15 cellular contexts compared by ENCODE assay signal in genomic region chr11:65578667-65579066, GRCh38. TPM values are rescaled to one million over a fixed set of nuclear protein-coding genes. Genes with fewer than 3 reads are reported as not detected.
DNase-seq lines count a peak whose midpoint lies in the region; ATAC-seq, FAIRE-seq and TF ChIP-seq lines count a peak whose summit lies in the region.
"Had no signal": no experiment of that assay in that cellular context is flagged by ENCODE, and none has a peak within 500 bp of the region (broad histone marks: within the 10 kb centered on the region; RNA-seq: fewer than 3 reads in every experiment).

No MANE protein-coding gene starts in this region.

- H2BK5ac ChIP-seq in IMR-90 (ENCODE audit: low read depth, low read length, poor library complexity, severe bottlenecking), result no peak overlapping the region

- in situ Hi-C loops in IMR-90 (cut with MboI; ENCODE audit: low sequenced_read_pairs), result no loop called here

- TF ChIP-seq POLR2A in IMR-90 (IDR thresholded peaks at IDR 0.05; ENCODE audit: low read depth, low read length), result no peak

- no peaks in the 10 kb centered on the region for H3K27me3 Mint-ChIP-seq in natural killer cell treated with Interleukin-12 subunit alpha and Interleukin-12 subunit beta and Interleukin-15 and Interleukin-18, amount 100 ng/mL, for 72 hours

- CTCF ChIA-PET in IMR-90 (lab: Yijun Ruan, JAX), result no interaction called here

- H3K4me3 ChIP-seq in BLaER1 (no peak overlapping the region), IMR-90 (ENCODE audit: insufficient read depth, low read depth, low read length) (no peak overlapping the region), bronchial epithelial cell (ENCODE audit: low read depth, low read length) (no peak overlapping the region)
- H3K4me3 ChIP-seq: cardiac muscle cell had no signal

- POLR2A ChIA-PET in IMR-90 (lab: Charles Lee; ENCODE audit: unreplicated experiment), result no interaction called here

- WGBS in IMR-90 (ENCODE audit: extremely low coverage in 2 of 2, insufficient read length in 1 of 2), 2 experiments, result 80% methylated on average over 1 of the region's 3 CpGs; no CpG with 5 or more reads in 1 of the 2 experiments

- H4K8ac ChIP-seq in IMR-90 (ENCODE audit: low read depth in 2 of 2, low read length in 2 of 2), result no peak overlapping the region

- H3K9me3 Mint-ChIP-seq in natural killer cell treated with Interleukin-12 subunit alpha and Interleukin-12 subunit beta and Interleukin-15 and Interleukin-18, amount 100 ng/mL, for 72 hours, result no peaks in the 10 kb centered on the region

- no peak overlapping the region for H3K18ac ChIP-seq in IMR-90 (ENCODE audit: low read depth, low read length)

- H3K9me1 ChIP-seq in IMR-90 (ENCODE audit: insufficient read depth, low read length), result peaks cover 8% of the 10 kb centered on the region

- no peak for DNase-seq in IMR-90
- DNase-seq in bronchial epithelial cell (ENCODE audit: low read depth), result no peak
- no peak for DNase-seq in natural killer cell treated with Interleukin-12 subunit alpha and Interleukin-12 subunit beta and Interleukin-15 and Interleukin-18, amount 100 ng/mL, for 72 hours (ENCODE audit: low spot score)
- DNase-seq in stimulated activated CD4-positive, alpha-beta T cell treated with anti-CD3 and anti-CD28 coated beads, Interleukin-2, amount 100 ng/mL, for 24 hours, result no peak
- DNase-seq in GM19240 (ENCODE audit: insufficient read length, low spot score), result no peak
- no peak for DNase-seq in DMS153 treated with DMSO at 0.1 percent for 48 hours (lab: John Stamatoyannopoulos, UW; ENCODE audit: unreplicated experiment)
- DNase-seq: activated CD8-positive, alpha-beta memory T cell treated with anti-CD3 and anti-CD28 coated beads, Interleukin-2, amount 50 U/mL, for 48 hours; GDM1; NCI-H2171; stimulated activated CD8-positive, alpha-beta memory T cell treated with anti-CD3 and anti-CD28 coated beads, Interleukin-4, amount 100 ng/mL, for 48 hours had no signal

- H3K23ac ChIP-seq in IMR-90 (ENCODE audit: low read depth, low read length), result no peak overlapping the region

- no peak for TF ChIP-seq RAD21 in IMR-90 (IDR thresholded peaks at IDR 0.05; ENCODE audit: low read length)

- dilution Hi-C loops in IMR-90 (cut with HindIII; ENCODE audit: low sequenced_read_pairs, unreplicated experiment), result no loop called here

- H3K27ac ChIP-seq in BLaER1, result peak overlapping the region; percentile 97
- H3K27ac ChIP-seq in IMR-90 (ENCODE audit: insufficient read depth, low read length), result no peak overlapping the region
- H3K27ac ChIP-seq: cardiac muscle cell had no signal

- intact Hi-C loops in IMR-90 (cut with micrococcal nuclease), result no loop called here

- H3K56ac ChIP-seq in IMR-90 (ENCODE audit: extremely low read depth, insufficient read depth, low read length), result no peak overlapping the region

- TF ChIP-seq CTCF in IMR-90 (conservative IDR thresholded peaks at IDR 0.05; ENCODE audit: low read depth, low read length) (no peak), bronchial epithelial cell (IDR thresholded peaks at IDR 0.05; ENCODE audit: insufficient read depth, low read length, severe bottlenecking) (no peak)

- H3K4me1 ChIP-seq in BLaER1, result peaks cover 41% of the 10 kb centered on the region
- peaks cover 26% of the 10 kb centered on the region for H3K4me1 ChIP-seq in IMR-90 (ENCODE audit: control insufficient read depth, insufficient read depth, low read length)

- H2BK20ac ChIP-seq in IMR-90 (ENCODE audit: low read depth, low read length), result no peak overlapping the region

- H3K9me3 ChIP-seq in BLaER1 (no peaks in the 10 kb centered on the region), IMR-90 (ENCODE audit: control insufficient read depth, insufficient read depth, low read length) (no peaks in the 10 kb centered on the region)

- peaks cover 20 to 45% of the 10 kb centered on the region in 2 experiments; a peak in 3 of 4 replicates for H3K79me1 ChIP-seq in IMR-90 (ENCODE audit: low read depth in 1 of 2, low read length in 2 of 2)

- no peak overlapping the region for H3K14ac ChIP-seq in IMR-90 (replicated peaks; ENCODE audit: low read depth, low read length)

- H3K36me3 ChIP-seq in BLaER1 (peaks cover 60% of the 10 kb centered on the region), IMR-90 (ENCODE audit: control insufficient read depth, insufficient read depth, low read length) (peaks cover 28% of the 10 kb centered on the region; the same call in 1 of the 2 replicates), bronchial epithelial cell (ENCODE audit: control insufficient read depth, insufficient read depth, low read length) (peaks cover 32% of the 10 kb centered on the region)
- H3K36me3 ChIP-seq: cardiac muscle cell had no signal

- H3K27ac Mint-ChIP-seq in natural killer cell treated with Interleukin-12 subunit alpha and Interleukin-12 subunit beta and Interleukin-15 and Interleukin-18, amount 100 ng/mL, for 72 hours, result peak overlapping the region; percentile 58 to 86

- H4K5ac ChIP-seq in IMR-90 (ENCODE audit: low read depth, low read length), result no peak overlapping the region

- peaks cover 41 to 54% of the 10 kb centered on the region in 2 donors for H3K4me1 Mint-ChIP-seq in natural killer cell treated with Interleukin-12 subunit alpha and Interleukin-12 subunit beta and Interleukin-15 and Interleukin-18, amount 100 ng/mL, for 72 hours (ENCODE audit: low read depth in 2 of 2)

- H3K4me3 Mint-ChIP-seq in natural killer cell treated with Interleukin-12 subunit alpha and Interleukin-12 subunit beta and Interleukin-15 and Interleukin-18, amount 100 ng/mL, for 72 hours, result peak overlapping the region; percentile 82

- FAIRE-seq in bronchial epithelial cell (lab: Jason Lieb, UNC), result peak; percentile 96

- H2BK120ac ChIP-seq in IMR-90 (ENCODE audit: low read depth, low read length), result no peak overlapping the region

- H3K4me2 ChIP-seq in BLaER1, result peak overlapping the region; percentile 100
- H3K4me2 ChIP-seq in IMR-90 (ENCODE audit: low read depth, low read length), result no peak overlapping the region

- no TSS peak for BruUV-seq in IMR-90 (replicated peaks; lab: Mats Ljungman, UMichigan)

- no peak overlapping the region for H2AK9ac ChIP-seq in IMR-90 (replicated peaks; ENCODE audit: low read depth, low read length, poor library complexity)

- ATAC-seq in IMR-90 (ENCODE audit: low read depth) (no peak), HG03378 (IDR thresholded peaks at IDR 0.05; ENCODE audit: unreplicated experiment) (no peak)
- ATAC-seq in natural killer cell treated with Interleukin-12 subunit alpha and Interleukin-12 subunit beta and Interleukin-15 and Interleukin-18, amount 100 ng/mL, for 72 hours, result no peak

- no peak overlapping the region; the same call in 1 of the 2 replicates for H3K4ac ChIP-seq in IMR-90 (ENCODE audit: low read depth, low read length)

- H4K20me1 ChIP-seq in BLaER1 (peaks cover 58% of the 10 kb centered on the region), IMR-90 (ENCODE audit: insufficient read depth, low read length) (peaks cover 16% of the 10 kb centered on the region)

- no peak overlapping the region for H2AFZ ChIP-seq in IMR-90 (replicated peaks; ENCODE audit: low read length, poor library complexity)

- H2AK5ac ChIP-seq in IMR-90 (ENCODE audit: low read depth, low read length), result peak overlapping the region; percentile 72; the same call in 1 of the 2 replicates

- H2BK15ac ChIP-seq in IMR-90 (ENCODE audit: low read depth, low read length), result no peak overlapping the region

- H3K36me3 Mint-ChIP-seq in natural killer cell treated with Interleukin-12 subunit alpha and Interleukin-12 subunit beta and Interleukin-15 and Interleukin-18, amount 100 ng/mL, for 72 hours, result no peaks in the 10 kb centered on the region

- no peaks in the 10 kb centered on the region for H3K27me3 ChIP-seq in BLaER1
- no peaks in the 10 kb centered on the region for H3K27me3 ChIP-seq in IMR-90 (ENCODE audit: control insufficient read depth, insufficient read depth, low read length)
- H3K27me3 ChIP-seq in bronchial epithelial cell (ENCODE audit: control insufficient read depth, insufficient read depth, low read length), result no peaks in the 10 kb centered on the region

- H4K91ac ChIP-seq in IMR-90 (ENCODE audit: insufficient read depth, low read depth, low read length), result no peak overlapping the region

- H3K9ac ChIP-seq in BLaER1 (peak overlapping the region; percentile 96), IMR-90 (ENCODE audit: low read depth, low read length) (no peak overlapping the region)

RNA-seq across cellular contexts. Expression of gene EHBP1L1, which starts 2.8 kb away (rescaled TPM):
- total RNA-seq in IMR-90 (2012; rRNA removed) (10.0 and 13.3 TPM in 2 replicates), bronchial epithelial cell (31.6 and 62.0 TPM in 2 replicates)
- 27.4 and 29.0 TPM in 2 replicates for polyA plus RNA-seq in IMR-90 (2012; rRNA removed)
- polyA plus RNA-seq in IMR-90 (2012; cell fraction: cytosol; rRNA removed), result 13.2 and 27.4 TPM in 2 replicates
- 82.3 and 155 TPM in 2 replicates for polyA plus RNA-seq in IMR-90 (2012; cell fraction: nucleus; rRNA removed; ENCODE audit: low replicate concordance)
- 100 to 1,000 TPM; 156 to 188 TPM for total RNA-seq in natural killer cell treated with Interleukin-12 subunit alpha and Interleukin-12 subunit beta and Interleukin-15 and Interleukin-18, amount 100 ng/mL, for 72 hours

RNA-seq across cellular contexts. Expression of gene FAM89B, which starts 6.3 kb away (rescaled TPM):
- total RNA-seq in IMR-90 (2012; rRNA removed), result 12.0 and 14.2 TPM in 2 replicates
- 65.5 and 86.6 TPM in 2 replicates for polyA plus RNA-seq in IMR-90 (2012; rRNA removed)
- polyA plus RNA-seq in IMR-90 (2012; cell fraction: cytosol; rRNA removed), result 20.7 and 84.1 TPM in 2 replicates
- 26.4 and 80.1 TPM in 2 replicates for polyA plus RNA-seq in IMR-90 (2012; cell fraction: nucleus; rRNA removed; ENCODE audit: low replicate concordance)
- total RNA-seq in bronchial epithelial cell, result 10.6 and 10.8 TPM in 2 replicates
- 10 to 100 TPM; 38.0 to 71.5 TPM for total RNA-seq in natural killer cell treated with Interleukin-12 subunit alpha and Interleukin-12 subunit beta and Interleukin-15 and Interleukin-18, amount 100 ng/mL, for 72 hours

RNA-seq across cellular contexts. Expression of gene ZNRD2, which starts 8.4 kb away (rescaled TPM):
- total RNA-seq in IMR-90 (2012; rRNA removed) (69.7 and 75.6 TPM in 2 replicates), bronchial epithelial cell (30.3 and 43.4 TPM in 2 replicates)
- polyA plus RNA-seq in IMR-90 (2012; rRNA removed), result 90.3 and 113 TPM in 2 replicates
- 68.6 and 112 TPM in 2 replicates for polyA plus RNA-seq in IMR-90 (2012; cell fraction: cytosol; rRNA removed)
- 56.1 and 132 TPM in 2 replicates for polyA plus RNA-seq in IMR-90 (2012; cell fraction: nucleus; rRNA removed; ENCODE audit: low replicate concordance)
- total RNA-seq in natural killer cell treated with Interleukin-12 subunit alpha and Interleukin-12 subunit beta and Interleukin-15 and Interleukin-18, amount 100 ng/mL, for 72 hours, result 10 to 100 TPM; 55.8 to 89.3 TPM

RNA-seq across cellular contexts. Expression of gene KCNK7, which starts 16.9 kb away (rescaled TPM):
- total RNA-seq in IMR-90 (2012; rRNA removed), result not detected in 2 replicates
- 0.09 and 0.34 TPM in 2 replicates for polyA plus RNA-seq in IMR-90 (2012; rRNA removed)
- 0.08 and 0.13 TPM in 2 replicates for polyA plus RNA-seq in IMR-90 (2012; cell fraction: cytosol; rRNA removed)
- 0.89 and 3.2 TPM in 2 replicates for polyA plus RNA-seq in IMR-90 (2012; cell fraction: nucleus; rRNA removed; ENCODE audit: low replicate concordance)
- total RNA-seq in bronchial epithelial cell, result 0.79 and 4.1 TPM in 2 replicates
- 1 to 10 TPM; 2.3 to 2.8 TPM for total RNA-seq in natural killer cell treated with Interleukin-12 subunit alpha and Interleukin-12 subunit beta and Interleukin-15 and Interleukin-18, amount 100 ng/mL, for 72 hours
- total RNA-seq: cardiac muscle cell, fibroblast of lung, myocyte had no signal
- polyA plus RNA-seq: cardiac muscle cell, fibroblast of lung had no signal

RNA-seq across cellular contexts. Expression of gene LTBP3, which starts 20.5 kb away (rescaled TPM):
- total RNA-seq in IMR-90 (2012; rRNA removed) (6.6 and 8.3 TPM in 2 replicates), bronchial epithelial cell (22.5 and 35.0 TPM in 2 replicates)
- polyA plus RNA-seq in IMR-90 (2012; rRNA removed), result 145 and 216 TPM in 2 replicates
- 229 and 255 TPM in 2 replicates for polyA plus RNA-seq in IMR-90 (2012; cell fraction: cytosol; rRNA removed)
- polyA plus RNA-seq in IMR-90 (2012; cell fraction: nucleus; rRNA removed; ENCODE audit: low replicate concordance), result 685 and 1,572 TPM in 2 replicates
- total RNA-seq in natural killer cell treated with Interleukin-12 subunit alpha and Interleukin-12 subunit beta and Interleukin-15 and Interleukin-18, amount 100 ng/mL, for 72 hours, result 10 to 100 TPM; 42.3 to 60.2 TPM
